In the genomic region with DNA sequence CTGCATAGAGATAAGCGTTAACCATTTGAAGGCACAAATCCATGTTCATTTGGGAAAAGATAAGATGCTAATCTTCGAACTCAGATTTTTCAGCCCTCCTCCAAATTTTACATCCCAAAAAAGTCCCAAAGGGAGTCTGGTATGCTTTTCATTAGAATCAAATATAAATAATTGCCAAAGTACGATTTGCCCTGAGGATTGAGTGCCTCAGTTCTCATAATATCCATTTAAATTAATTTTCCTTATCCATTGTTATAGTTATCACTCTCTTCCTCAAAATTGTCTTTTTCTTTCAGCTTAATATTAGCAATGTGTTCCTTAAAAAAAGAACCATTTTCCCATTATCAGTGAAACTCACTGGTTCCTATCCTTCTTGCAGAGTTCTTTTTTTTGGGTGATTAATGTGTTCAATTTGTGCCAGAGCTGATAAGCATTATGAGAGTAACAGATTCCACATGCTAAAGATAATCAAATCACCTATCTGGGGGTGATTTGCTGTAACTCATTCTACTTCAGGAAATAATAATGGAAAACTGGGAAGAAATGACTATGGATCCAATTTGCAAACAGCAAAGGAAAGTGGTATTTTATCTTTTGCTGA, we compare ENCODE assay signal across 8 cellular contexts. TPM values are rescaled to one million over a fixed set of nuclear protein-coding genes. Genes with fewer than 3 reads are reported as not detected.
DNase-seq lines count a peak whose midpoint lies in the region; ATAC-seq, FAIRE-seq and TF ChIP-seq lines count a peak whose summit lies in the region.
"Had no signal": no experiment of that assay in that cellular context is flagged by ENCODE, and none has a peak within 500 bp of the region (broad histone marks: within the 10 kb centered on the region; RNA-seq: fewer than 3 reads in every experiment).

No MANE protein-coding gene starts in this region.

- H4K20me1 ChIP-seq in endothelial cell of umbilical vein (replicated peaks; ENCODE audit: control insufficient read depth, extremely low read depth, insufficient read depth, low read length) = no peaks in the 10 kb centered on the region

- H3K9me1 ChIP-seq in endothelial cell of umbilical vein (replicated peaks; ENCODE audit: control insufficient read depth, extremely low read depth, insufficient read depth, low read length) = no peaks in the 10 kb centered on the region

- POLR2A ChIA-PET in endothelial cell of umbilical vein (lab: Charles Lee) = interaction anchor here (0.7 kb wide), 1 partner anchor 12 kb away, joined by 4 read pairs; no protein-coding TSS in a partner anchor
- POLR2A ChIA-PET in CD8-positive, alpha-beta T cell (lab: Charles Lee) = interaction anchor here (0.7 kb wide), 1 partner anchor 14 kb away, joined by 4 read pairs; no protein-coding TSS in a partner anchor

- H3K9ac ChIP-seq in SK-N-MC (ENCODE audit: insufficient read length) (peak overlapping the region; percentile 69), endothelial cell of umbilical vein (replicated peaks; ENCODE audit: extremely low read depth, insufficient read depth, low read length) (peak overlapping the region; percentile 65)

- DNase-seq in SK-N-MC (ENCODE audit: low read depth, low spot score) = no peak
- peak; percentile 46 for DNase-seq in endothelial cell of umbilical vein (ENCODE audit: low read depth, low spot score)
- no peak for DNase-seq in upper lobe of right lung
- DNase-seq in CD8-positive, alpha-beta T cell = no peak
- DNase-seq in DMS53 (lab: John Stamatoyannopoulos, UW) = no peak
- DNase-seq: activated CD8-positive, alpha-beta memory T cell treated with anti-CD3 and anti-CD28 coated beads, Interleukin-2, amount 10 ng/mL, durations not matched to agents 7 days and 5 days had no signal

- H3K79me2 ChIP-seq in endothelial cell of umbilical vein (ENCODE audit: control insufficient read depth, insufficient read depth, low read length) = peaks cover 1% of the 10 kb centered on the region

- H3K27ac ChIP-seq in SK-N-MC (peak overlapping the region; percentile 92), endothelial cell of umbilical vein (ENCODE audit: insufficient read depth, low read depth, low read length) (peak overlapping the region; percentile 64), muscle layer of duodenum (ENCODE audit: low read length) (peak overlapping the region; percentile 91), upper lobe of right lung (peak overlapping the region; percentile 91)
- H3K27ac ChIP-seq in CD8-positive, alpha-beta T cell (ENCODE audit: low read depth, low read length) = no peak overlapping the region

- H3K36me3 ChIP-seq in SK-N-MC (ENCODE audit: insufficient read depth, low read length) (no peaks in the 10 kb centered on the region), endothelial cell of umbilical vein (ENCODE audit: control insufficient read depth in 2 of 2, extremely low read depth in 1 of 2, insufficient read depth in 2 of 2, low read length in 2 of 2) (no peaks in the 10 kb centered on the region), muscle layer of duodenum (ENCODE audit: control insufficient read depth in 1 of 2, insufficient read depth in 2 of 2, low read length in 2 of 2) (peaks cover 0 to 3% of the 10 kb centered on the region in 2 donors), upper lobe of right lung (no peaks in the 10 kb centered on the region)
- H3K36me3 ChIP-seq in CD8-positive, alpha-beta T cell (ENCODE audit: insufficient read depth, low read length) = no peaks in the 10 kb centered on the region

- intact Hi-C loops in endothelial cell of umbilical vein (cut with micrococcal nuclease) (loop anchor here (1.0 to 5.0 kb wide), 2 partner anchors 95 to 302 kb away; no protein-coding TSS in a partner anchor), upper lobe of right lung (cut with DNase I) (no loop called here)
- intact Hi-C loops in CD8-positive, alpha-beta T cell (cut with DNase I, micrococcal nuclease) = no loop called here

- no peak overlapping the region for H3K4me3 Mint-ChIP-seq in CD8-positive, alpha-beta T cell
- H3K4me3 Mint-ChIP-seq: activated CD8-positive, alpha-beta memory T cell treated with anti-CD3 and anti-CD28 coated beads, Interleukin-2, amount 10 ng/mL, durations not matched to agents 7 days and 5 days had no signal

- H3K4me3 ChIP-seq in SK-N-MC (peak overlapping the region; percentile 84), endothelial cell of umbilical vein (replicated peaks in 1 of 3; ENCODE audit: insufficient read depth in 1 of 3, low read depth in 1 of 3, low read length in 3 of 3) (peak overlapping the region; percentile 13 to 59 (median 55)), muscle layer of duodenum (ENCODE audit: low read depth in 1 of 2, low read length in 2 of 2) (peak overlapping the region; percentile 65 to 89), upper lobe of right lung (peak overlapping the region; percentile 60)
- H3K4me3 ChIP-seq in CD8-positive, alpha-beta T cell (ENCODE audit: low read depth, low read length) = no peak overlapping the region

- H3K9me3 Mint-ChIP-seq in CD8-positive, alpha-beta T cell = no peaks in the 10 kb centered on the region

- CTCF ChIA-PET in endothelial cell of umbilical vein (lab: Charles Lee) = interaction anchor here (0.7 to 2.6 kb wide), 3 partner anchors 12 to 125 kb away, joined by 3 to 11 read pairs (median 3); no protein-coding TSS in a partner anchor
- CTCF ChIA-PET in CD8-positive, alpha-beta T cell (lab: Charles Lee) = no interaction called here

- H3K27ac Mint-ChIP-seq in CD8-positive, alpha-beta T cell = no peak overlapping the region
- H3K27ac Mint-ChIP-seq: activated CD8-positive, alpha-beta memory T cell treated with anti-CD3 and anti-CD28 coated beads, Interleukin-2, amount 10 ng/mL, durations not matched to agents 7 days and 5 days had no signal

- ATAC-seq in upper lobe of right lung (no peak), HG03135 (IDR thresholded peaks at IDR 0.05; ENCODE audit: unreplicated experiment) (no peak)
- no peak for ATAC-seq in CD8-positive, alpha-beta T cell
- ATAC-seq: activated CD8-positive, alpha-beta memory T cell treated with anti-CD3 and anti-CD28 coated beads, Interleukin-2, amount 10 ng/mL, durations not matched to agents 7 days and 5 days had no signal

- TF ChIP-seq CTCF in endothelial cell of umbilical vein (IDR thresholded peaks at IDR 0.05; ENCODE audit: extremely low read depth in 1 of 2, insufficient read depth in 1 of 2, low read depth in 1 of 2, low read length in 2 of 2) = no peak
- no peak for TF ChIP-seq CTCF in upper lobe of right lung (IDR thresholded peaks at IDR 0.05)
- no peak for TF ChIP-seq CTCF in CD8-positive, alpha-beta T cell (IDR thresholded peaks at IDR 0.05)

- no TSS peak for BruUV-seq in endothelial cell of umbilical vein (replicated peaks; lab: Mats Ljungman, UMichigan)

- H3K27me3 Mint-ChIP-seq in CD8-positive, alpha-beta T cell (ENCODE audit: low read depth) = no peaks in the 10 kb centered on the region

- H2AFZ ChIP-seq in endothelial cell of umbilical vein (ENCODE audit: low read depth, low read length) = peak overlapping the region; percentile 40

- no peak for FAIRE-seq in endothelial cell of umbilical vein (lab: Jason Lieb, UNC)

- H3K4me2 ChIP-seq in endothelial cell of umbilical vein (ENCODE audit: insufficient read depth, low read length) = peak overlapping the region; percentile 51

- no peak for TF ChIP-seq POLR2A in endothelial cell of umbilical vein (IDR thresholded peaks at IDR 0.05; ENCODE audit: low read depth, low read length)

- no peaks in the 10 kb centered on the region for H3K36me3 Mint-ChIP-seq in CD8-positive, alpha-beta T cell
- H3K36me3 Mint-ChIP-seq: activated CD8-positive, alpha-beta memory T cell treated with anti-CD3 and anti-CD28 coated beads, Interleukin-2, amount 10 ng/mL, durations not matched to agents 7 days and 5 days had no signal

- no peaks in the 10 kb centered on the region for H3K27me3 ChIP-seq in endothelial cell of umbilical vein (ENCODE audit: control insufficient read depth in 2 of 2, insufficient read depth in 2 of 2, low read length in 2 of 2)
- no peaks in the 10 kb centered on the region for H3K27me3 ChIP-seq in muscle layer of duodenum (ENCODE audit: low read depth, low read length)
- no peaks in the 10 kb centered on the region for H3K27me3 ChIP-seq in upper lobe of right lung
- H3K27me3 ChIP-seq in CD8-positive, alpha-beta T cell (ENCODE audit: insufficient read depth, low read length) = no peaks in the 10 kb centered on the region

- H3K4me1 Mint-ChIP-seq in CD8-positive, alpha-beta T cell (ENCODE audit: low read depth) = no peaks in the 10 kb centered on the region
- H3K4me1 Mint-ChIP-seq: activated CD8-positive, alpha-beta memory T cell treated with anti-CD3 and anti-CD28 coated beads, Interleukin-2, amount 10 ng/mL, durations not matched to agents 7 days and 5 days had no signal

- H3K4me1 ChIP-seq in endothelial cell of umbilical vein (ENCODE audit: control insufficient read depth, extremely low read depth, insufficient read depth, low read length) (peaks cover 49% of the 10 kb centered on the region), muscle layer of duodenum (ENCODE audit: control insufficient read depth in 1 of 2, insufficient read depth in 2 of 2, low read length in 2 of 2) (peaks cover 4 to 9% of the 10 kb centered on the region in 2 donors), upper lobe of right lung (peaks cover 23% of the 10 kb centered on the region)
- no peaks in the 10 kb centered on the region for H3K4me1 ChIP-seq in CD8-positive, alpha-beta T cell (ENCODE audit: insufficient read depth, low read length)

- H3K9me3 ChIP-seq in SK-N-MC (ENCODE audit: low read depth, low read length) (no peaks in the 10 kb centered on the region), endothelial cell of umbilical vein (replicated peaks; ENCODE audit: control insufficient read depth, insufficient read depth, low read length) (no peaks in the 10 kb centered on the region), muscle layer of duodenum (ENCODE audit: control insufficient read depth in 1 of 2, low read length in 2 of 2) (no peaks in the 10 kb centered on the region), upper lobe of right lung (no peaks in the 10 kb centered on the region)
- H3K9me3 ChIP-seq in CD8-positive, alpha-beta T cell (ENCODE audit: low read length) = no peaks in the 10 kb centered on the region

- dilution Hi-C loops in endothelial cell of umbilical vein (cut with MboI; ENCODE audit: extremely low pct_ligation_motif_present, low sequenced_read_pairs) = no loop called here

TF ChIP-seq in endothelial cell of umbilical vein, 7 proteins besides CTCF, POLR2A, EP300 and RAD21:
- no peak for TF ChIP-seq JUN (IDR thresholded peaks at IDR 0.05; ENCODE audit: borderline replicate concordance, insufficient read depth, insufficient read length, low read depth)

RNA-seq across cellular contexts. Expression of gene HNMT, which starts 0.7 kb away (rescaled TPM):
- total RNA-seq in endothelial cell of umbilical vein = 13.4 and 16.9 TPM in 2 replicates
- polyA plus RNA-seq in endothelial cell of umbilical vein = 7.7 and 8.6 TPM in 2 replicates
- 13.5 and 17.9 TPM in 2 replicates for polyA plus RNA-seq in endothelial cell of umbilical vein (2011; cell fraction: cytosol; rRNA removed)
- 11.9 and 14.3 TPM in 2 replicates for polyA plus RNA-seq in endothelial cell of umbilical vein (2011; cell fraction: nucleus; rRNA removed)
- polyA plus RNA-seq in endothelial cell of umbilical vein (2012) = 12.8 and 16.1 TPM in 2 replicates
- 6.5 and 10.3 TPM in 2 replicates for polyA minus RNA-seq in endothelial cell of umbilical vein
- polyA minus RNA-seq in endothelial cell of umbilical vein (2011; cell fraction: cytosol; rRNA and poly(A)+ RNA removed) = 14.3 TPM
- polyA minus RNA-seq in endothelial cell of umbilical vein (2011; cell fraction: nucleus; rRNA and poly(A)+ RNA removed) = 10.6 and 11.9 TPM in 2 replicates
- 67.4 TPM for total RNA-seq in upper lobe of right lung
- not detected for total RNA-seq in CD8-positive, alpha-beta T cell
- total RNA-seq: activated CD8-positive, alpha-beta memory T cell treated with anti-CD3 and anti-CD28 coated beads, Interleukin-2, amount 10 ng/mL, durations not matched to agents 7 days and 5 days had no signal

Comparison
In these comparisons a context has a peak if more than half of its experiments do, and no peak if none do; other contexts are left out.
1. RNA of gene HNMT, which starts 0.7 kb away (total RNA-seq): 67.4 TPM in upper lobe of right lung (single experiment) and 13.4 to 16.9 TPM in endothelial cell of umbilical vein; not detected in CD8-positive, alpha-beta T cell; every median in the first group is over 10 times any median in the second.